In genomic region chr6:6330407-6330806, GRCh38 we compare ENCODE assay signal across 17 cellular contexts. TPM values are rescaled to one million over a fixed set of nuclear protein-coding genes. Genes with fewer than 3 reads are reported as not detected.
DNase-seq lines count a peak whose midpoint lies in the region; ATAC-seq and TF ChIP-seq lines count a peak whose summit lies in the region.
"Had no signal": no experiment of that assay in that cellular context is flagged by ENCODE, and none has a peak within 500 bp of the region (broad histone marks: within the 10 kb centered on the region; RNA-seq: fewer than 3 reads in every experiment).

No MANE protein-coding gene starts in this region.

- no peak overlapping the region for H3K4me2 ChIP-seq in Karpas-422 (ENCODE audit: low read depth, low read length, poor library complexity, severe bottlenecking)

- H3K4me3 ChIP-seq in Karpas-422 (ENCODE audit: low read length) (no peak overlapping the region), suprapubic skin (no peak overlapping the region)
- H3K4me3 ChIP-seq: SK-N-MC had no signal

- H3K9ac ChIP-seq in Karpas-422 (ENCODE audit: low read length), result no peak overlapping the region

- H3K27ac ChIP-seq in Karpas-422 (ENCODE audit: low read length) (peak overlapping the region; percentile 94; the same call in 1 of the 2 replicates), suprapubic skin (peak overlapping the region; percentile 73)
- H3K27ac ChIP-seq: C4-2B, SK-N-MC had no signal

- H3K36me3 ChIP-seq in Karpas-422 (ENCODE audit: insufficient read depth, low read length) (no peaks in the 10 kb centered on the region), suprapubic skin (no peaks in the 10 kb centered on the region)

- TF ChIP-seq CTCF in suprapubic skin (IDR thresholded peaks at IDR 0.05), result no peak

- no peaks in the 10 kb centered on the region for H3K27me3 ChIP-seq in Karpas-422 (ENCODE audit: low read length)
- H3K27me3 ChIP-seq in suprapubic skin, result no peaks in the 10 kb centered on the region

- H3K4me1 Mint-ChIP-seq in activated naive CD8-positive, alpha-beta T cell treated with anti-CD3 and anti-CD28 coated beads, Interleukin-2, amount 50 U/mL, for 24 hours, result peaks cover 20% of the 10 kb centered on the region
- peaks cover 2% of the 10 kb centered on the region for H3K4me1 Mint-ChIP-seq in activated naive CD8-positive, alpha-beta T cell treated with anti-CD3 and anti-CD28 coated beads for 36 hours
- H3K4me1 Mint-ChIP-seq in dendritic cell treated with granulocyte-macrophage colony-stimulating factor and Interleukin-4, amounts not matched to agents 40 ng/mL and 50 ng/mL, for 4 days (ENCODE audit: low read depth), result peaks cover 83% of the 10 kb centered on the region

- H3K4me1 ChIP-seq in Karpas-422 (ENCODE audit: low read length) (peaks cover 38% of the 10 kb centered on the region), suprapubic skin (peaks cover 20% of the 10 kb centered on the region)

- intact Hi-C loops in dendritic cell treated with granulocyte-macrophage colony-stimulating factor and Interleukin-4, amounts not matched to agents 40 ng/mL and 50 ng/mL, for 4 days (cut with micrococcal nuclease), result loop anchor here (5.0 kb wide), 2 partner anchors 57 to 162 kb away; no protein-coding TSS in a partner anchor

- no peak overlapping the region for H3K4me3 Mint-ChIP-seq in activated naive CD8-positive, alpha-beta T cell treated with anti-CD3 and anti-CD28 coated beads, Interleukin-2, amount 50 U/mL, for 24 hours
- no peak overlapping the region for H3K4me3 Mint-ChIP-seq in activated naive CD8-positive, alpha-beta T cell treated with anti-CD3 and anti-CD28 coated beads for 36 hours
- H3K4me3 Mint-ChIP-seq in dendritic cell treated with granulocyte-macrophage colony-stimulating factor and Interleukin-4, amounts not matched to agents 40 ng/mL and 50 ng/mL, for 4 days, result no peak overlapping the region
- H3K4me3 Mint-ChIP-seq: HFFc6 had no signal

- ATAC-seq in activated naive CD8-positive, alpha-beta T cell treated with anti-CD3 and anti-CD28 coated beads, Interleukin-2, amount 50 U/mL, for 24 hours, result no peak
- no peak for ATAC-seq in GM19023 (IDR thresholded peaks at IDR 0.05; ENCODE audit: unreplicated experiment)
- ATAC-seq: Panc1 had no signal

- peak overlapping the region; percentile 41; the same call in 1 of the 2 replicates for H2AFZ ChIP-seq in Karpas-422 (ENCODE audit: low read length)

- 95% methylated on average over 1 of the region's 1 CpG for WGBS in suprapubic skin

- DNase-seq in activated naive CD8-positive, alpha-beta T cell treated with anti-CD3 and anti-CD28 coated beads, Interleukin-2, amount 50 U/mL, for 24 hours, result no peak
- no peak for DNase-seq in activated naive CD8-positive, alpha-beta T cell treated with anti-CD3 and anti-CD28 coated beads for 36 hours
- DNase-seq in Karpas-422, result no peak
- DNase-seq in suprapubic skin (ENCODE audit: low spot score in 2 of 2), result no peak
- no peak for DNase-seq in H4 (ENCODE audit: low spot score)
- no peak for DNase-seq in stimulated activated CD4-positive, alpha-beta T cell treated with anti-CD3 and anti-CD28 coated beads, Interleukin-4, amount 100 ng/mL, for 24 hours
- DNase-seq: 8988T, COR-L47, DMS153, HFFc6, NCI-H226, NCI-H526 treated with DMSO at 0.1 percent for 48 hours had no signal

- no peak for TF ChIP-seq EP300 in suprapubic skin (IDR thresholded peaks at IDR 0.05)

- H3K9me3 ChIP-seq in Karpas-422 (ENCODE audit: low read length) (no peaks in the 10 kb centered on the region; the same call in 1 of the 2 replicates), suprapubic skin (no peaks in the 10 kb centered on the region)

- TF ChIP-seq POLR2A in suprapubic skin (IDR thresholded peaks at IDR 0.05), result no peak

- H3K36me3 Mint-ChIP-seq in activated naive CD8-positive, alpha-beta T cell treated with anti-CD3 and anti-CD28 coated beads, Interleukin-2, amount 50 U/mL, for 24 hours (ENCODE audit: low read depth), result no peaks in the 10 kb centered on the region
- H3K36me3 Mint-ChIP-seq in activated naive CD8-positive, alpha-beta T cell treated with anti-CD3 and anti-CD28 coated beads for 36 hours, result no peaks in the 10 kb centered on the region
- H3K36me3 Mint-ChIP-seq in dendritic cell treated with granulocyte-macrophage colony-stimulating factor and Interleukin-4, amounts not matched to agents 40 ng/mL and 50 ng/mL, for 4 days (ENCODE audit: low read depth), result peaks cover 5% of the 10 kb centered on the region

- H3K9me3 Mint-ChIP-seq in activated naive CD8-positive, alpha-beta T cell treated with anti-CD3 and anti-CD28 coated beads, Interleukin-2, amount 50 U/mL, for 24 hours, result no peaks in the 10 kb centered on the region
- no peaks in the 10 kb centered on the region for H3K9me3 Mint-ChIP-seq in activated naive CD8-positive, alpha-beta T cell treated with anti-CD3 and anti-CD28 coated beads for 36 hours
- no peaks in the 10 kb centered on the region for H3K9me3 Mint-ChIP-seq in dendritic cell treated with granulocyte-macrophage colony-stimulating factor and Interleukin-4, amounts not matched to agents 40 ng/mL and 50 ng/mL, for 4 days

- no peaks in the 10 kb centered on the region for H4K20me1 ChIP-seq in Karpas-422 (ENCODE audit: insufficient read depth, low read depth, low read length)

- H3K9me2 ChIP-seq in Karpas-422 (replicated peaks; ENCODE audit: insufficient read depth, low read length), result no peaks in the 10 kb centered on the region

- no peaks in the 10 kb centered on the region for H3K79me2 ChIP-seq in Karpas-422 (ENCODE audit: low read length)

- H3K27me3 Mint-ChIP-seq in activated naive CD8-positive, alpha-beta T cell treated with anti-CD3 and anti-CD28 coated beads, Interleukin-2, amount 50 U/mL, for 24 hours, result no peaks in the 10 kb centered on the region
- no peaks in the 10 kb centered on the region for H3K27me3 Mint-ChIP-seq in activated naive CD8-positive, alpha-beta T cell treated with anti-CD3 and anti-CD28 coated beads for 36 hours
- H3K27me3 Mint-ChIP-seq in dendritic cell treated with granulocyte-macrophage colony-stimulating factor and Interleukin-4, amounts not matched to agents 40 ng/mL and 50 ng/mL, for 4 days, result peaks cover 2% of the 10 kb centered on the region

- peak overlapping the region; percentile 47 for H3K27ac Mint-ChIP-seq in activated naive CD8-positive, alpha-beta T cell treated with anti-CD3 and anti-CD28 coated beads, Interleukin-2, amount 50 U/mL, for 24 hours
- H3K27ac Mint-ChIP-seq in activated naive CD8-positive, alpha-beta T cell treated with anti-CD3 and anti-CD28 coated beads for 36 hours, result no peak overlapping the region
- peak overlapping the region; percentile 95 for H3K27ac Mint-ChIP-seq in dendritic cell treated with granulocyte-macrophage colony-stimulating factor and Interleukin-4, amounts not matched to agents 40 ng/mL and 50 ng/mL, for 4 days
- H3K27ac Mint-ChIP-seq: HFFc6 had no signal

RNA-seq across cellular contexts. Expression of gene F13A1, which starts 9.9 kb away (rescaled TPM):
- total RNA-seq in activated naive CD8-positive, alpha-beta T cell treated with anti-CD3 and anti-CD28 coated beads for 36 hours, result not detected
- total RNA-seq in Karpas-422 (2014; rRNA removed; shearing (Covaris generic); ENCODE audit: low replicate concordance), result 0.78 and 3.2 TPM in 2 replicates
- 10 to 100 TPM in 3 of 4 donors, 1 to 10 TPM in 1; 9.7 to 32.7 (median 17.2) TPM for total RNA-seq in suprapubic skin
- total RNA-seq in H4 (2014; rRNA removed; shearing (Covaris generic)), result 0.02 TPM in 1 of 2 replicates, not detected in the other
